Comparison of ENCODE assay signal across 14 cellular contexts in the genomic region with DNA sequence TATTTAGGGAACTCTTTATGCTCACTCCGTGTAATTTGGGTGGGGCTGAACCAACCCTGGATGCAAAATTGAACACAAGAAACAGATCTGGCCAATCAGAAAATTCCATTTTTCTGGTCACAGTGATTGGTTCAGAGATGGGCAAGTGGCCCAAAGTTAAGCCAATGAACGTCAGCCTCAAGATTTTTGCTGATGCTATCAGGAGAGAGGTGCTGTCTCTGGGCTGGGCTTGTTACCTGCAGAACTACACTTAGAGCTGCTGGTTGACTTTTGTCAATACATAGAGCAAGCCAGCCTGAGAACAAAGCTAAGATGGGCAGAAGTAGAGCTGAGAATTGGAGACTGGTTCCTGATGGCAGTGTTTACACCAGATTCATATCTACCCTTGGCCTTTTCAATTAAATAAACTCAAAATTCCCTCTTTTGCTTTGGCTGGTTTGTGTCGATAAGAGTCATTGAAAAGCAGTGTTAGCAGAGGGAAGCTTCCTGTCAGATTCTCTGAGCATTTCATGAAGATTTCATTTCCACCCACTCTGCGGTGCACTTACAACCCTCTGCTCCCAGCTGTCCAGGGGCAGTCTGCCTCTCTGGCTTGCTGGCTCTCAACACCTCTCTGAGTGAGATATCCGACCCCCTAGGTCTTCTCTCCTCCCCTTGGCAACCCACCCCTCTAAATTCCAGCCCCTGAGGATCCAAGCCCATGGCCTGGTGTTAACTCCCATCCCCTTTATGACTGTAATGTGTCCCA.
"Had no signal": no experiment of that assay in that cellular context is flagged by ENCODE, and none has a peak within 500 bp of the region (broad histone marks: within the 10 kb centered on the region; RNA-seq: fewer than 3 reads in every experiment).

No MANE protein-coding gene starts in this region.

- H2AFZ ChIP-seq: hepatocyte had no signal

- H3K4me3 Mint-ChIP-seq: activated CD8-positive, alpha-beta memory T cell treated with anti-CD3 and anti-CD28 coated beads, Interleukin-2, amount 10 ng/mL, durations not matched to agents 7 days and 5 days; activated naive CD8-positive, alpha-beta T cell treated with anti-CD3 and anti-CD28 coated beads, Interleukin-2, amount 50 U/mL, for 24 hours had no signal

- H3K4me2 ChIP-seq: hepatocyte had no signal

- H3K9me3 ChIP-seq: suprapubic skin had no signal

- H3K36me3 ChIP-seq: cardiac muscle cell, gastroesophageal sphincter, suprapubic skin, upper lobe of left lung had no signal

- H3K27ac ChIP-seq: cardiac muscle cell, coronary artery, gastroesophageal sphincter, hepatocyte, suprapubic skin had no signal

- H3K4me3 ChIP-seq: cardiac muscle cell, coronary artery, gastroesophageal sphincter, hepatocyte, suprapubic skin, upper lobe of left lung had no signal

- H3K79me2 ChIP-seq: hepatocyte had no signal

- H3K4me1 ChIP-seq: gastroesophageal sphincter, suprapubic skin, upper lobe of left lung had no signal

- DNase-seq: activated CD4-positive, alpha-beta T cell treated with anti-CD3 and anti-CD28 coated beads, Interleukin-2, amount 50 U/mL, for 48 hours; activated CD4-positive, CD25-positive, alpha-beta regulatory T cell treated with anti-CD3 and anti-CD28 coated beads, Interleukin-2, amount 50 U/mL, for 72 hours; activated CD8-positive, alpha-beta memory T cell treated with anti-CD3 and anti-CD28 coated beads, Interleukin-2, amount 10 ng/mL, durations not matched to agents 7 days and 5 days; activated naive CD8-positive, alpha-beta T cell treated with anti-CD3 and anti-CD28 coated beads, Interleukin-2, amount 50 U/mL, for 24 hours; effector CD8-positive, alpha-beta T cell; kidney; stimulated activated naive CD4-positive, alpha-beta T cell treated with Interleukin-2 at 50 U/mL for 16 hours; T-helper 9 cell had no signal

- H3K36me3 Mint-ChIP-seq: activated CD8-positive, alpha-beta memory T cell treated with anti-CD3 and anti-CD28 coated beads, Interleukin-2, amount 10 ng/mL, durations not matched to agents 7 days and 5 days had no signal

- H3K27ac Mint-ChIP-seq: activated CD8-positive, alpha-beta memory T cell treated with anti-CD3 and anti-CD28 coated beads, Interleukin-2, amount 10 ng/mL, durations not matched to agents 7 days and 5 days; activated naive CD8-positive, alpha-beta T cell treated with anti-CD3 and anti-CD28 coated beads, Interleukin-2, amount 50 U/mL, for 24 hours had no signal

- ATAC-seq: activated CD8-positive, alpha-beta memory T cell treated with anti-CD3 and anti-CD28 coated beads, Interleukin-2, amount 10 ng/mL, durations not matched to agents 7 days and 5 days; activated naive CD8-positive, alpha-beta T cell treated with anti-CD3 and anti-CD28 coated beads, Interleukin-2, amount 50 U/mL, for 24 hours; gastroesophageal sphincter had no signal

- H3K27me3 ChIP-seq: cardiac muscle cell, gastroesophageal sphincter, hepatocyte, suprapubic skin, upper lobe of left lung had no signal
